12 cellular contexts compared by ENCODE assay signal in genomic region chr11:130269544-130269943, GRCh38. TPM values are rescaled to one million over a fixed set of nuclear protein-coding genes. Genes with fewer than 3 reads are reported as not detected.
DNase-seq lines count a peak whose midpoint lies in the region; ATAC-seq and TF ChIP-seq lines count a peak whose summit lies in the region.
"Had no signal": no experiment of that assay in that cellular context is flagged by ENCODE, and none has a peak within 500 bp of the region (broad histone marks: within the 10 kb centered on the region; RNA-seq: fewer than 3 reads in every experiment).

No MANE protein-coding gene starts in this region.

- DNase-seq in activated B cell treated with CpG ODN at 0.5 μM for 24 hours (no peak), GOT3 (lab: John Stamatoyannopoulos, UW) (no peak), transverse colon (no peak), NCI-H146 treated with DMSO at 0.1 percent for 48 hours (lab: John Stamatoyannopoulos, UW; ENCODE audit: unreplicated experiment) (no peak)
- no peak for DNase-seq in activated CD4-positive, alpha-beta T cell treated with anti-CD3 and anti-CD28 coated beads, Interleukin-2, amount 50 U/mL, for 48 hours
- DNase-seq: activated naive CD4-positive, alpha-beta T cell treated with anti-CD3 and anti-CD28 coated beads for 36 hours; NK-92 treated with Interleukin-12 subunit alpha and Interleukin-12 subunit beta, amount 100 ng/mL, for 24 hours; right lobe of liver had no signal

- TF ChIP-seq CTCF in activated B cell treated with CpG ODN at 0.5 μM for 24 hours (IDR thresholded peaks at IDR 0.05), result no peak
- TF ChIP-seq CTCF in transverse colon (IDR thresholded peaks at IDR 0.05), result no peak

- POLR2A ChIA-PET in activated B cell treated with CpG ODN at 0.5 μM for 24 hours (lab: Charles Lee), result interaction anchor here (0.9 to 1.2 kb wide), 3 partner anchors 10 to 267 kb away, joined by 4 to 5 read pairs (median 4); partner anchors contain the start of gene PRDM10

- H3K4me1 ChIP-seq in transverse colon, result no peaks in the 10 kb centered on the region
- H3K4me1 ChIP-seq: right lobe of liver had no signal

- intact Hi-C loops in activated B cell treated with CpG ODN at 0.5 μM for 24 hours (cut with micrococcal nuclease), result loop anchor here (1.0 kb wide), 1 partner anchor 46 kb away; no protein-coding TSS in a partner anchor
- intact Hi-C loops in transverse colon (cut with DNase I; ENCODE audit: low total_unique reads), result no loop called here

- H3K9me3 ChIP-seq in transverse colon, result no peaks in the 10 kb centered on the region
- H3K9me3 ChIP-seq: right lobe of liver had no signal

- no peaks in the 10 kb centered on the region for H3K27me3 ChIP-seq in transverse colon
- H3K27me3 ChIP-seq: right lobe of liver had no signal

- H3K4me3 ChIP-seq in transverse colon, result no peak overlapping the region
- H3K4me3 ChIP-seq: right lobe of liver had no signal

- no peak overlapping the region for H3K4me3 Mint-ChIP-seq in activated B cell treated with CpG ODN at 0.5 μM for 24 hours
- H3K4me3 Mint-ChIP-seq: activated naive CD4-positive, alpha-beta T cell treated with anti-CD3 and anti-CD28 coated beads for 36 hours; dendritic cell treated with granulocyte-macrophage colony-stimulating factor and Interleukin-4, amounts not matched to agents 40 ng/mL and 50 ng/mL, for 4 days had no signal

- no peaks in the 10 kb centered on the region for H3K27me3 Mint-ChIP-seq in activated B cell treated with CpG ODN at 0.5 μM for 24 hours
- H3K27me3 Mint-ChIP-seq: dendritic cell treated with granulocyte-macrophage colony-stimulating factor and Interleukin-4, amounts not matched to agents 40 ng/mL and 50 ng/mL, for 4 days had no signal

- peak; percentile 92 for ATAC-seq in GM18867 (IDR thresholded peaks at IDR 0.05; ENCODE audit: unreplicated experiment)
- peak; percentile 88 for ATAC-seq in GM21737 (IDR thresholded peaks at IDR 0.05; ENCODE audit: unreplicated experiment)
- peak; percentile 81 for ATAC-seq in HG03342 (IDR thresholded peaks at IDR 0.05; ENCODE audit: unreplicated experiment)
- peak; percentile 90 for ATAC-seq in activated B cell treated with CpG ODN at 0.5 μM for 24 hours (ENCODE audit: low read depth)
- ATAC-seq: right lobe of liver had no signal

- no peak for TF ChIP-seq POLR2A in transverse colon (IDR thresholded peaks at IDR 0.05)

- no peak for TF ChIP-seq EP300 in transverse colon (IDR thresholded peaks at IDR 0.05; ENCODE audit: low read depth)

- peak overlapping the region; percentile 50 for H3K27ac Mint-ChIP-seq in activated B cell treated with CpG ODN at 0.5 μM for 24 hours
- H3K27ac Mint-ChIP-seq: activated naive CD4-positive, alpha-beta T cell treated with anti-CD3 and anti-CD28 coated beads for 36 hours; dendritic cell treated with granulocyte-macrophage colony-stimulating factor and Interleukin-4, amounts not matched to agents 40 ng/mL and 50 ng/mL, for 4 days had no signal

- in situ Hi-C loops in transverse colon (cut with MboI; ENCODE audit: low pct_ligation_motif_present in 1 of 4, low pct_unique_long_range_greater_than_20kb in 1 of 4, low sequenced_read_pairs in 3 of 4), result no loop called here

- H3K36me3 Mint-ChIP-seq in activated B cell treated with CpG ODN at 0.5 μM for 24 hours (ENCODE audit: low read depth), result peaks cover 24% of the 10 kb centered on the region

- WGBS in transverse colon (ENCODE audit: low coverage in 1 of 2), 2 donors, result 53 to 60% methylated on average over 1 of the region's 1 CpG

- CTCF ChIA-PET in activated B cell treated with CpG ODN at 0.5 μM for 24 hours (lab: Charles Lee), result no interaction called here

- no peaks in the 10 kb centered on the region for H3K9me3 Mint-ChIP-seq in activated B cell treated with CpG ODN at 0.5 μM for 24 hours
- H3K9me3 Mint-ChIP-seq: activated naive CD4-positive, alpha-beta T cell treated with anti-CD3 and anti-CD28 coated beads for 36 hours; dendritic cell treated with granulocyte-macrophage colony-stimulating factor and Interleukin-4, amounts not matched to agents 40 ng/mL and 50 ng/mL, for 4 days had no signal

- peaks cover 29% of the 10 kb centered on the region for H3K4me1 Mint-ChIP-seq in activated B cell treated with CpG ODN at 0.5 μM for 24 hours

- H3K27ac ChIP-seq in transverse colon, result no peak overlapping the region
- H3K27ac ChIP-seq: right lobe of liver had no signal

- H3K36me3 ChIP-seq in transverse colon, result no peaks in the 10 kb centered on the region

RNA-seq across cellular contexts. Expression of gene ZBTB44, which starts 45.2 kb away (rescaled TPM):
- 49.0 and 61.5 TPM in 2 replicates for total RNA-seq in activated B cell treated with CpG ODN at 0.5 μM for 24 hours
- total RNA-seq in transverse colon, result 10 to 100 TPM; 29.7 to 64.0 (median 48.6) TPM
